9 cellular contexts compared by ENCODE assay signal in the genomic region with DNA sequence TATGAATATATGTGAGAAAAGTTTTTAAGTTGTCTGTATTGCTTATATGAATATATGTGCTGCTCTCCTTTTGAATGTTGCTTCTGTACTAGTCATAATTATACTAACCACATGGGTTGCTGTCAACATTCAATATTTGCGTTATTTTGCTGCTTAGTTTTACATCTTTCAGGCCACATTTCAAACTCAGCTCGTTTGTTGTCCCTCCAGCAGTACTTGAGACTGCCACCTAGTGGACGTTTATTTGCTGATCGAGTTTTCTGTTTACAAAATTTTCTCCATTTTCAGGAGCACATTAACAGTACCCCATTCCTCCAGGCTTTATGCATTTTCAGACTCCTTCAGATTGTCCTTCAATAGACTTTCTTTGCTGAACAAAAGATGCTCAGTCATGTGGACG.
DNase-seq lines count a peak whose midpoint lies in the region; ATAC-seq and TF ChIP-seq lines count a peak whose summit lies in the region.
"Had no signal": no experiment of that assay in that cellular context is flagged by ENCODE, and none has a peak within 500 bp of the region (broad histone marks: within the 10 kb centered on the region; RNA-seq: fewer than 3 reads in every experiment).

No MANE protein-coding gene starts in this region.

- H3K9me3 ChIP-seq in Caco-2 (no peaks in the 10 kb centered on the region), hepatocyte (ENCODE audit: low read depth) (no peaks in the 10 kb centered on the region)

- peak in 1 of 2 experiments; percentile 26 for DNase-seq in Caco-2
- DNase-seq in LHCN-M2 (ENCODE audit: low read depth), result peak; percentile 29
- DNase-seq in activated T-helper 1 cell treated with anti-CD3 and anti-CD28 coated beads, Interleukin-12 subunit alpha, Interleukin-12 subunit beta, Interleukin-2, Interleukin-4 antibody, amounts not matched to agents 30 ng/mL and 10 ng/mL and 1 ng/mL, durations not matched to agents 14 hours and 24 hours and 36 hours (ENCODE audit: low spot score), result peak; percentile 5
- DNase-seq in hepatocyte (ENCODE audit: low spot score), result peak; percentile 71
- peak; percentile 12 to 14 for DNase-seq in stimulated activated naive CD8-positive, alpha-beta T cell treated with anti-CD3 and anti-CD28 coated beads, Interleukin-15, amount 100 ng/mL, for 72 hours
- DNase-seq in cardiac septum (ENCODE audit: low spot score), result no peak

- H3K27ac ChIP-seq in 22Rv1, result no peak overlapping the region
- no peak overlapping the region for H3K27ac ChIP-seq in hepatocyte

- no peak overlapping the region for H3K4me3 ChIP-seq in Caco-2 (ENCODE audit: low read depth, low read length)
- H3K4me3 ChIP-seq in hepatocyte, result no peak overlapping the region

- intact Hi-C loops in Caco-2 (cut with micrococcal nuclease; ENCODE audit: unreplicated experiment) (loop anchor here (1.0 to 5.0 kb wide), 3 partner anchors 84 to 272 kb away; no protein-coding TSS in a partner anchor), cardiac septum (cut with DNase I) (no loop called here)
- intact Hi-C loops in activated T-helper 1 cell treated with anti-CD3 and anti-CD28 coated beads, Interleukin-12 subunit alpha, Interleukin-12 subunit beta, Interleukin-2, Interleukin-4 antibody, amounts not matched to agents 30 ng/mL and 10 ng/mL and 1 ng/mL, durations not matched to agents 14 hours and 24 hours and 36 hours (cut with micrococcal nuclease), result loop anchor here (1.0 to 5.0 kb wide), 3 partner anchors 25 to 278 kb away; no protein-coding TSS in a partner anchor

- no peak overlapping the region for H3K27ac Mint-ChIP-seq in Caco-2 (ENCODE audit: unreplicated experiment)
- H3K27ac Mint-ChIP-seq in activated T-helper 1 cell treated with anti-CD3 and anti-CD28 coated beads, Interleukin-12 subunit alpha, Interleukin-12 subunit beta, Interleukin-2, Interleukin-4 antibody, amounts not matched to agents 30 ng/mL and 10 ng/mL and 1 ng/mL, durations not matched to agents 14 hours and 24 hours and 36 hours, result no peak overlapping the region
- no peak overlapping the region for H3K27ac Mint-ChIP-seq in stimulated activated naive CD8-positive, alpha-beta T cell treated with anti-CD3 and anti-CD28 coated beads, Interleukin-15, amount 100 ng/mL, for 72 hours

- no peaks in the 10 kb centered on the region for H3K79me2 ChIP-seq in hepatocyte

- H3K9me3 Mint-ChIP-seq in Caco-2 (ENCODE audit: unreplicated experiment), result no peaks in the 10 kb centered on the region
- no peaks in the 10 kb centered on the region for H3K9me3 Mint-ChIP-seq in activated T-helper 1 cell treated with anti-CD3 and anti-CD28 coated beads, Interleukin-12 subunit alpha, Interleukin-12 subunit beta, Interleukin-2, Interleukin-4 antibody, amounts not matched to agents 30 ng/mL and 10 ng/mL and 1 ng/mL, durations not matched to agents 14 hours and 24 hours and 36 hours
- H3K9me3 Mint-ChIP-seq in stimulated activated naive CD8-positive, alpha-beta T cell treated with anti-CD3 and anti-CD28 coated beads, Interleukin-15, amount 100 ng/mL, for 72 hours, result no peaks in the 10 kb centered on the region
- H3K9me3 Mint-ChIP-seq: IgD-negative memory B cell had no signal

- no peak overlapping the region for H3K4me2 ChIP-seq in hepatocyte

- H3K4me1 ChIP-seq in Caco-2 (no peaks in the 10 kb centered on the region), hepatocyte (ENCODE audit: insufficient read depth) (no peaks in the 10 kb centered on the region)

- H3K36me3 ChIP-seq in Caco-2 (ENCODE audit: control insufficient read depth, insufficient read depth, low read length) (no peaks in the 10 kb centered on the region), hepatocyte (replicated peaks; ENCODE audit: insufficient read depth, low read depth) (no peaks in the 10 kb centered on the region)

- no peak overlapping the region for H2AFZ ChIP-seq in hepatocyte

- peak; percentile 49 for ATAC-seq in stimulated activated naive CD8-positive, alpha-beta T cell treated with anti-CD3 and anti-CD28 coated beads, Interleukin-15, amount 100 ng/mL, for 72 hours
- ATAC-seq in GM18511 (IDR thresholded peaks at IDR 0.05; ENCODE audit: unreplicated experiment), result no peak

- H3K4me3 Mint-ChIP-seq in Caco-2 (ENCODE audit: unreplicated experiment), result no peak overlapping the region
- no peak overlapping the region for H3K4me3 Mint-ChIP-seq in activated T-helper 1 cell treated with anti-CD3 and anti-CD28 coated beads, Interleukin-12 subunit alpha, Interleukin-12 subunit beta, Interleukin-2, Interleukin-4 antibody, amounts not matched to agents 30 ng/mL and 10 ng/mL and 1 ng/mL, durations not matched to agents 14 hours and 24 hours and 36 hours
- H3K4me3 Mint-ChIP-seq in stimulated activated naive CD8-positive, alpha-beta T cell treated with anti-CD3 and anti-CD28 coated beads, Interleukin-15, amount 100 ng/mL, for 72 hours, result no peak overlapping the region
- H3K4me3 Mint-ChIP-seq: IgD-negative memory B cell had no signal

- no TSS peak for BruUV-seq in Caco-2 (replicated peaks; lab: Mats Ljungman, UMichigan)

- WGBS in hepatocyte (ENCODE audit: low lambda C conversion rate, missing lambda C conversion rate), result 3% methylated on average over 5 of the region's 5 CpGs

- H3K27me3 ChIP-seq in Caco-2 (replicated peaks; ENCODE audit: control insufficient read depth, insufficient read depth, low read length) (no peaks in the 10 kb centered on the region), hepatocyte (no peaks in the 10 kb centered on the region)

- no peaks in the 10 kb centered on the region for H3K27me3 Mint-ChIP-seq in Caco-2 (ENCODE audit: insufficient read depth, unreplicated experiment)
- no peaks in the 10 kb centered on the region for H3K27me3 Mint-ChIP-seq in activated T-helper 1 cell treated with anti-CD3 and anti-CD28 coated beads, Interleukin-12 subunit alpha, Interleukin-12 subunit beta, Interleukin-2, Interleukin-4 antibody, amounts not matched to agents 30 ng/mL and 10 ng/mL and 1 ng/mL, durations not matched to agents 14 hours and 24 hours and 36 hours (ENCODE audit: insufficient read depth)
- no peaks in the 10 kb centered on the region for H3K27me3 Mint-ChIP-seq in stimulated activated naive CD8-positive, alpha-beta T cell treated with anti-CD3 and anti-CD28 coated beads, Interleukin-15, amount 100 ng/mL, for 72 hours

- TF ChIP-seq CTCF in 22Rv1 (IDR thresholded peaks at IDR 0.05), result peak; percentile 74
- peak; percentile 39 to 61 for TF ChIP-seq CTCF in Caco-2 (IDR thresholded peaks at IDR 0.05; ENCODE audit: insufficient read depth in 1 of 2, low read depth in 1 of 2, low read length in 1 of 2, severe bottlenecking in 1 of 2, unreplicated experiment in 1 of 2)
- TF ChIP-seq CTCF in hepatocyte (IDR thresholded peaks at IDR 0.05; ENCODE audit: poor library complexity), result peak; percentile 67

- CTCF ChIA-PET in Caco-2 (lab: Charles Lee), result interaction anchor here (1.0 to 3.3 kb wide), 2 partner anchors 84 to 272 kb away, joined by 7 to 17 read pairs; no protein-coding TSS in a partner anchor

- H4K20me1 ChIP-seq in hepatocyte (ENCODE audit: insufficient read depth, poor library complexity, severe bottlenecking), result no peaks in the 10 kb centered on the region

- H3K36me3 Mint-ChIP-seq in Caco-2 (ENCODE audit: insufficient read depth, unreplicated experiment), result no peaks in the 10 kb centered on the region
- H3K36me3 Mint-ChIP-seq in activated T-helper 1 cell treated with anti-CD3 and anti-CD28 coated beads, Interleukin-12 subunit alpha, Interleukin-12 subunit beta, Interleukin-2, Interleukin-4 antibody, amounts not matched to agents 30 ng/mL and 10 ng/mL and 1 ng/mL, durations not matched to agents 14 hours and 24 hours and 36 hours (ENCODE audit: low read depth), result no peaks in the 10 kb centered on the region

- H3K9me2 ChIP-seq in hepatocyte (replicated peaks; ENCODE audit: insufficient read depth), result no peaks in the 10 kb centered on the region

- H3K4me1 Mint-ChIP-seq in Caco-2 (ENCODE audit: low read depth, unreplicated experiment), result no peaks in the 10 kb centered on the region
- H3K4me1 Mint-ChIP-seq in activated T-helper 1 cell treated with anti-CD3 and anti-CD28 coated beads, Interleukin-12 subunit alpha, Interleukin-12 subunit beta, Interleukin-2, Interleukin-4 antibody, amounts not matched to agents 30 ng/mL and 10 ng/mL and 1 ng/mL, durations not matched to agents 14 hours and 24 hours and 36 hours (ENCODE audit: low read depth), result no peaks in the 10 kb centered on the region
- peaks cover 18% of the 10 kb centered on the region for H3K4me1 Mint-ChIP-seq in stimulated activated naive CD8-positive, alpha-beta T cell treated with anti-CD3 and anti-CD28 coated beads, Interleukin-15, amount 100 ng/mL, for 72 hours

- POLR2A ChIA-PET in Caco-2 (lab: Charles Lee), result no interaction called here
